In the genomic region with DNA sequence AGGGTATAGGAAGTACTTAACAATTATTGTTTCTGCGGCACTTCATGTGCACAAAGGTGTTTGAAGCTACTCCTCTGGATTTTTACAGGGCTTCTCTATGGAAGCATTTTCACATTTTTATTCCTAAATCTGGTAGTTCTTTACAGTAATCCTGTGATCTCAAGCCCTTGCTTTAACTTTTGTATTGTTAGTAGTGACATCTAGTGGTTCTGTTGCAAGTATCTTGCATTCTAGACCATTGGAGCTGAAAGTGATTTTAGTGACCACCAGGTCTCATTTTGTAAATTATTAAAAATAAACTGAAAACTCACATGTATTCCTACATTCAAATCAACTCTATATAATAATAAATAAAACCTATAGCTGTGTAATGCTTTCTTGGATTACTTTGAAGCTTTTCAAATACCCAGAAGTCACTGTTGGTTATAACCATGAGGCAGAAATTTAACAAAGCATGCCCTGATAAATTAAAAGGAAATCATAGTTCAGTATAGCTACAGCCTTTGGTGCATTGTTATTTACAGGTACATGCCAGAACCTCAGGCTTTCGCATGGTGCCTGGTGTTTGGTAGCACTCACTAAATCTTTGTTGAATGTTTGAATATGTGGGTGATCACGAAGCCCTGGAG, we compare ENCODE assay signal across 8 cellular contexts. TPM values are rescaled to one million over a fixed set of nuclear protein-coding genes. Genes with fewer than 3 reads are reported as not detected.
DNase-seq lines count a peak whose midpoint lies in the region; ATAC-seq, FAIRE-seq and TF ChIP-seq lines count a peak whose summit lies in the region.
"Had no signal": no experiment of that assay in that cellular context is flagged by ENCODE, and none has a peak within 500 bp of the region (broad histone marks: within the 10 kb centered on the region; RNA-seq: fewer than 3 reads in every experiment).

No MANE protein-coding gene starts in this region.

- no peak overlapping the region for H3K4me3 Mint-ChIP-seq in stimulated activated naive CD8-positive, alpha-beta T cell treated with anti-CD3 and anti-CD28 coated beads, Interleukin-15, amount 100 ng/mL, for 72 hours
- H3K4me3 Mint-ChIP-seq: T-helper 1 cell treated with Interleukin-12 subunit alpha and Interleukin-12 subunit beta and Interleukin-4 antibody, amounts not matched to agents 30 μg/mL and 1 μg/mL, for 36 hours had no signal

- no peak overlapping the region for H2BK20ac ChIP-seq in H1 (ENCODE audit: low read length)

- FAIRE-seq in H1 (lab: Jason Lieb, UNC): peak; percentile 77

- H3K9me3 Mint-ChIP-seq in stimulated activated naive CD8-positive, alpha-beta T cell treated with anti-CD3 and anti-CD28 coated beads, Interleukin-15, amount 100 ng/mL, for 72 hours: no peaks in the 10 kb centered on the region
- H3K9me3 Mint-ChIP-seq: T-helper 1 cell treated with Interleukin-12 subunit alpha and Interleukin-12 subunit beta and Interleukin-4 antibody, amounts not matched to agents 30 μg/mL and 1 μg/mL, for 36 hours had no signal

- H2BK15ac ChIP-seq in H1 (ENCODE audit: low read length): no peak overlapping the region

- CTCF ChIA-PET in H1 (lab: Charles Lee; ENCODE audit: partially characterized antibody): interaction anchor here (0.6 to 5.6 kb wide), 28 partner anchors 8 to 898 kb away, joined by 3 to 37 read pairs (median 4); a partner anchor contains a TSS

- no peak overlapping the region for H2BK120ac ChIP-seq in H1 (replicated peaks; ENCODE audit: low read depth, low read length)

- H3K23ac ChIP-seq in H1 (ENCODE audit: insufficient read length): no peak overlapping the region

- no peak overlapping the region for H4K8ac ChIP-seq in H1 (ENCODE audit: extremely low read depth, insufficient read depth, low read length)

- H3K36me3 ChIP-seq in H1 (ENCODE audit: control insufficient read depth in 2 of 4, insufficient read depth in 4 of 4, low read length in 3 of 4): no peaks in the 10 kb centered on the region

- H3K27me3 ChIP-seq in H1 (replicated peaks in 1 of 4; ENCODE audit: control insufficient read depth in 3 of 4, extremely low read depth in 1 of 4, insufficient read depth in 3 of 4, low read length in 3 of 4): no peaks in the 10 kb centered on the region

- TF ChIP-seq POLR2A in H1 (IDR thresholded peaks at IDR 0.05; ENCODE audit: control extremely low read depth in 1 of 2, low read depth in 2 of 2, low read length in 2 of 2): no peak

- no peak overlapping the region for H3K14ac ChIP-seq in H1 (ENCODE audit: insufficient read length)

- H3K27me3 Mint-ChIP-seq in stimulated activated naive CD8-positive, alpha-beta T cell treated with anti-CD3 and anti-CD28 coated beads, Interleukin-15, amount 100 ng/mL, for 72 hours: no peaks in the 10 kb centered on the region

- ATAC-seq in GM18867 (IDR thresholded peaks at IDR 0.05; ENCODE audit: unreplicated experiment) (peak; percentile 62), GM19463 (IDR thresholded peaks at IDR 0.05; ENCODE audit: unreplicated experiment) (no peak)
- no peak for ATAC-seq in stimulated activated naive CD8-positive, alpha-beta T cell treated with anti-CD3 and anti-CD28 coated beads, Interleukin-15, amount 100 ng/mL, for 72 hours

- POLR2A ChIA-PET in H1 (lab: Charles Lee; ENCODE audit: partially characterized antibody): interaction anchor here (2.1 to 5.5 kb wide), 4 partner anchors 8 to 19 kb away, joined by 7 to 42 read pairs (median 20); a partner anchor contains a TSS

- peaks cover 0 to 12% (median 6%) of the 10 kb centered on the region in 4 experiments; a peak in 6 of 7 replicates for H3K4me1 ChIP-seq in H1 (replicated peaks in 1 of 4; ENCODE audit: control insufficient read depth in 3 of 4, insufficient read depth in 4 of 4, low read length in 3 of 4)

- H3K56ac ChIP-seq in H1 (replicated peaks; ENCODE audit: insufficient read length, low read depth, low read length): no peak overlapping the region

- H3K18ac ChIP-seq in H1 (ENCODE audit: extremely low read depth, low read length): no peak overlapping the region; the same call in 1 of the 2 replicates

- TF ChIP-seq EP300 in H1 (IDR thresholded peaks at IDR 0.05; ENCODE audit: borderline replicate concordance in 1 of 2, low read depth in 2 of 2, low read length in 2 of 2): no peak

- peak; percentile 52 to 56 for TF ChIP-seq RAD21 in H1 (IDR thresholded peaks at IDR 0.05 in 1 of 2, conservative IDR thresholded peaks at IDR 0.05 in 1 of 2; ENCODE audit: low read depth in 2 of 2, low read length in 2 of 2)

- no peak overlapping the region for H3K27ac ChIP-seq in H1 (ENCODE audit: low read depth, low read length)

- no peak overlapping the region for H3K9ac ChIP-seq in H1 (replicated peaks in 1 of 4; ENCODE audit: extremely low read depth in 1 of 4, low read depth in 3 of 4, low read length in 3 of 4)

- H3K4me1 Mint-ChIP-seq in stimulated activated naive CD8-positive, alpha-beta T cell treated with anti-CD3 and anti-CD28 coated beads, Interleukin-15, amount 100 ng/mL, for 72 hours: no peaks in the 10 kb centered on the region

- H4K20me1 ChIP-seq in H1 (replicated peaks in 1 of 2; ENCODE audit: control insufficient read depth in 1 of 2, insufficient read depth in 2 of 2, low read length in 2 of 2): no peaks in the 10 kb centered on the region

- H3K27ac Mint-ChIP-seq in stimulated activated naive CD8-positive, alpha-beta T cell treated with anti-CD3 and anti-CD28 coated beads, Interleukin-15, amount 100 ng/mL, for 72 hours: no peak overlapping the region
- H3K27ac Mint-ChIP-seq: T-helper 1 cell treated with Interleukin-12 subunit alpha and Interleukin-12 subunit beta and Interleukin-4 antibody, amounts not matched to agents 30 μg/mL and 1 μg/mL, for 36 hours had no signal

- H3K23me2 ChIP-seq in H1 (ENCODE audit: low read depth, low read length): no peaks in the 10 kb centered on the region

- H2AK5ac ChIP-seq in H1 (ENCODE audit: low read depth, low read length): no peak overlapping the region

- H3K4me3 ChIP-seq in H1 (ENCODE audit: extremely low read depth in 1 of 4, insufficient read depth in 2 of 4, low read depth in 3 of 4, low read length in 4 of 4): no peak overlapping the region

- no peaks in the 10 kb centered on the region for H3K9me3 ChIP-seq in H1 (ENCODE audit: insufficient read depth in 2 of 2, low read depth in 1 of 2, low read length in 1 of 2)

- no peak overlapping the region for H2BK12ac ChIP-seq in H1 (ENCODE audit: low read depth, low read length)

- no peaks in the 10 kb centered on the region for H3K79me1 ChIP-seq in H1 (ENCODE audit: low read depth, low read length)

- TF ChIP-seq CTCF in H1 (IDR thresholded peaks at IDR 0.05; ENCODE audit: control extremely low read depth in 1 of 3, insufficient read depth in 1 of 3, low read depth in 1 of 3, low read length in 3 of 3): peak in 2 of 3 experiments; percentile 40 to 42; a peak in 2 of 4 replicates

- H4K5ac ChIP-seq in H1 (ENCODE audit: insufficient read length, low read depth, low read length): no peak overlapping the region

- peak; percentile 4 for DNase-seq in NCI-H82 (lab: John Stamatoyannopoulos, UW)
- DNase-seq in H1 (ENCODE audit: low read depth in 1 of 2, low spot score in 2 of 2): no peak
- peak; percentile 24 for DNase-seq in retina
- no peak for DNase-seq in DMS79 (lab: John Stamatoyannopoulos, UW)
- DNase-seq in stimulated activated naive CD8-positive, alpha-beta T cell treated with anti-CD3 and anti-CD28 coated beads, Interleukin-15, amount 100 ng/mL, for 72 hours: no peak

- no peak overlapping the region for H4K91ac ChIP-seq in H1 (replicated peaks; ENCODE audit: insufficient read length, low read length)

- no peaks in the 10 kb centered on the region for H3K79me2 ChIP-seq in H1 (ENCODE audit: control insufficient read depth in 1 of 2, insufficient read depth in 2 of 2, low read length in 2 of 2)

- H2AFZ ChIP-seq in H1 (ENCODE audit: low read length): no peak overlapping the region

- no peak overlapping the region for H3K4me2 ChIP-seq in H1 (ENCODE audit: insufficient read depth in 1 of 2, low read depth in 2 of 2, low read length in 2 of 2)

- WGBS in H1 (ENCODE audit: extremely low coverage in 1 of 2, insufficient coverage in 1 of 2, insufficient read length in 1 of 2, insufficient replicate concordance in 2 of 2, low coverage in 1 of 2, low lambda C conversion rate in 2 of 2, missing lambda C conversion rate in 1 of 2), 2 experiments: 87% methylated on average over 3 of the region's 3 CpGs; no CpG with 5 or more reads in 1 of the 2 experiments

- no peak overlapping the region for H2BK5ac ChIP-seq in H1 (ENCODE audit: low read depth, low read length)

- H3K4ac ChIP-seq in H1 (replicated peaks; ENCODE audit: insufficient read length, low read depth, low read length): no peak overlapping the region

TF ChIP-seq in H1, 55 proteins besides CTCF, POLR2A, EP300 and RAD21:
- TF ChIP-seq SP1 (IDR thresholded peaks at IDR 0.05; ENCODE audit: low read depth, low read length): no peak

RNA-seq across cellular contexts. Expression of a gene that starts 18.9 kb away (rescaled TPM):
- total RNA-seq in H1 (2021; fragmentation: NEBNext Ultra II Directional; extraction: Animal tissue kit (Norgen Biotek cat#: 25700)): 2,559 and 2,561 TPM in 2 replicates
- 2,869 and 4,867 TPM in 2 replicates for polyA plus RNA-seq in H1 (2011; rRNA removed)
- 6,096 TPM for polyA plus RNA-seq in H1 (2011; cell fraction: cytosol; rRNA removed)
- 1,659 TPM for polyA plus RNA-seq in H1 (2011; cell fraction: nucleus; rRNA removed)
- 4,061 to 6,536 TPM (median 5,485 TPM) in 4 replicates for polyA plus RNA-seq in H1 (2012, experiment 1 of 2)
- 4,122 TPM for polyA plus RNA-seq in H1 (2012, experiment 2 of 2)
- 3,517 TPM for polyA plus RNA-seq in H1 (2013, experiment 1 of 2)
- polyA plus RNA-seq in H1 (2013, experiment 2 of 2): 3,428 TPM
- 1,403 and 1,559 TPM in 2 replicates for polyA minus RNA-seq in H1 (2011; rRNA and poly(A)+ RNA removed)
- polyA minus RNA-seq in H1 (2011; cell fraction: cytosol; rRNA and poly(A)+ RNA removed): 652 TPM
- polyA minus RNA-seq in H1 (2011; cell fraction: nucleus; rRNA and poly(A)+ RNA removed): 457 TPM

Comparison
In these comparisons a context has a peak if more than half of its experiments do, and no peak if none do; other contexts are left out.
1. DNase-seq: peak in NCI-H82 (single experiment) and retina (single experiment); none in H1 (0 of 2), DMS79 (single experiment) and stimulated activated naive CD8-positive, alpha-beta T cell treated with anti-CD3 and anti-CD28 coated beads, Interleukin-15, amount 100 ng/mL, for 72 hours (0 of 2).